Comparison of ENCODE assay signal across 10 cellular contexts in genomic region chr16:55655709-55656694, GRCh38. TPM values are rescaled to one million over a fixed set of nuclear protein-coding genes. Genes with fewer than 3 reads are reported as not detected.
DNase-seq lines count a peak whose midpoint lies in the region; ATAC-seq, FAIRE-seq and TF ChIP-seq lines count a peak whose summit lies in the region.
"Had no signal": no experiment of that assay in that cellular context is flagged by ENCODE, and none has a peak within 500 bp of the region (broad histone marks: within the 10 kb centered on the region; RNA-seq: fewer than 3 reads in every experiment).

SLC6A2 (plus strand) TSS chr16:55655988; CDS start chr16:55656695, 707 bp downstream.

- DNase-seq in GM12891 (ENCODE audit: insufficient read length, low spot score) (peak; percentile 30), ascending aorta (ENCODE audit: low spot score in 2 of 2) (peak in 1 of 2 donors; percentile 55), left ventricle myocardium superior (peak; percentile 61), trophoblast cell (peak; percentile 58 to 75), aorta (no peak)
- no peak for DNase-seq in CD4-positive, alpha-beta T cell

- H3K4me1 Mint-ChIP-seq in CD4-positive, alpha-beta T cell (ENCODE audit: low read depth) = no peaks in the 10 kb centered on the region
- H3K4me1 Mint-ChIP-seq: memory B cell had no signal

- H3K27me3 ChIP-seq in ascending aorta (no peaks in the 10 kb centered on the region), trophoblast cell (ENCODE audit: insufficient read depth, low read length) (peaks cover 38% of the 10 kb centered on the region), aorta (ENCODE audit: control insufficient read depth in 1 of 2, insufficient read depth in 2 of 2, low read length in 1 of 2) (peaks cover 0 to 2% of the 10 kb centered on the region in 2 donors)
- peaks cover 22% of the 10 kb centered on the region for H3K27me3 ChIP-seq in CD4-positive, alpha-beta T cell (ENCODE audit: control insufficient read depth, insufficient read depth, low read length)

- H2AFZ ChIP-seq in trophoblast cell (ENCODE audit: insufficient read depth, low read length, poor library complexity) = no peak within 1 kb of the TSS

- H3K9me3 ChIP-seq in ascending aorta = no peaks in the 10 kb centered on the region
- peaks cover 6% of the 10 kb centered on the region for H3K9me3 ChIP-seq in trophoblast cell (ENCODE audit: insufficient read depth, low read depth, low read length)
- no peaks in the 10 kb centered on the region for H3K9me3 ChIP-seq in CD4-positive, alpha-beta T cell (ENCODE audit: control insufficient read depth, low read length)
- H3K9me3 ChIP-seq in aorta (ENCODE audit: control insufficient read depth, low read length) = no peaks in the 10 kb centered on the region
- H3K9me3 ChIP-seq: thyroid gland had no signal

- no peak within 1 kb of the TSS for H2BK5ac ChIP-seq in trophoblast cell (ENCODE audit: low read depth, low read length, poor library complexity)

- CTCF ChIA-PET in CD4-positive, alpha-beta T cell (lab: Charles Lee) = no interaction called here

- no peak within 1 kb of the TSS for H4K8ac ChIP-seq in trophoblast cell (ENCODE audit: low read depth, low read length)

- no peak within 1 kb of the TSS for H3K9ac ChIP-seq in trophoblast cell (ENCODE audit: low read length)

- POLR2A ChIA-PET in CD4-positive, alpha-beta T cell (lab: Charles Lee) = no interaction called here

- H2BK12ac ChIP-seq in trophoblast cell (ENCODE audit: low read length) = no peak within 1 kb of the TSS

- H3K36me3 ChIP-seq in ascending aorta (no peaks in the 10 kb centered on the region), trophoblast cell (ENCODE audit: control insufficient read depth in 1 of 2, insufficient read depth in 2 of 2, low read length in 2 of 2) (no peaks in the 10 kb centered on the region), aorta (ENCODE audit: control insufficient read depth in 1 of 2, insufficient read depth in 2 of 2, low read length in 1 of 2) (no peaks in the 10 kb centered on the region)
- H3K36me3 ChIP-seq: thyroid gland had no signal

- no peak within 1 kb of the TSS for H2AK5ac ChIP-seq in trophoblast cell (ENCODE audit: low read length)

- no peak within 1 kb of the TSS for H4K12ac ChIP-seq in trophoblast cell (ENCODE audit: low read depth, low read length)

- H3K27ac Mint-ChIP-seq in CD4-positive, alpha-beta T cell = no peak within 1 kb of the TSS
- H3K27ac Mint-ChIP-seq: memory B cell had no signal

- no peak for FAIRE-seq in GM12891 (lab: Jason Lieb, UNC)

- H3K79me2 ChIP-seq in trophoblast cell (ENCODE audit: control insufficient read depth, insufficient read depth, low read length, poor library complexity) = no peaks in the 10 kb centered on the region

- no peak within 1 kb of the TSS for H3K23ac ChIP-seq in trophoblast cell (ENCODE audit: low read length)

- ATAC-seq in left ventricle myocardium superior = peak; percentile 77
- no peak for ATAC-seq in HG03108 (IDR thresholded peaks at IDR 0.05; ENCODE audit: unreplicated experiment)
- ATAC-seq in GM21529 (IDR thresholded peaks at IDR 0.05; ENCODE audit: unreplicated experiment) = no peak
- ATAC-seq in CD4-positive, alpha-beta T cell (ENCODE audit: poor library complexity) = no peak
- ATAC-seq in aorta (ENCODE audit: low FRiP score) = no peak

- H3K27ac ChIP-seq in ascending aorta (no peak within 1 kb of the TSS), trophoblast cell (ENCODE audit: low read depth, low read length) (no peak within 1 kb of the TSS), aorta (ENCODE audit: low read depth in 1 of 2, low read length in 2 of 2) (no peak within 1 kb of the TSS)
- H3K27ac ChIP-seq in CD4-positive, alpha-beta T cell (ENCODE audit: low read depth, low read length) = no peak within 1 kb of the TSS
- H3K27ac ChIP-seq: thyroid gland had no signal

- H3K4me3 ChIP-seq in ascending aorta (peak within 1 kb of the TSS; percentile 36 to 39), trophoblast cell (ENCODE audit: low read depth, low read length) (peak within 1 kb of the TSS; percentile 46), aorta (ENCODE audit: low read length in 2 of 2) (no peak within 1 kb of the TSS)
- H3K4me3 ChIP-seq: thyroid gland had no signal

- no peak within 1 kb of the TSS for H4K91ac ChIP-seq in trophoblast cell (ENCODE audit: low read depth, low read length)

- TF ChIP-seq CTCF in ascending aorta (IDR thresholded peaks at IDR 0.05) = no peak
- TF ChIP-seq CTCF in CD4-positive, alpha-beta T cell (IDR thresholded peaks at IDR 0.05) = no peak

- peak within 1 kb of the TSS; percentile 82 for H3K4me2 ChIP-seq in trophoblast cell (ENCODE audit: low read length)

- H3K79me1 ChIP-seq in trophoblast cell (ENCODE audit: low read length) = peaks cover 2% of the 10 kb centered on the region

- no peaks in the 10 kb centered on the region for H3K36me3 Mint-ChIP-seq in CD4-positive, alpha-beta T cell (ENCODE audit: low read depth)
- H3K36me3 Mint-ChIP-seq: memory B cell had no signal

- H3K14ac ChIP-seq in trophoblast cell (ENCODE audit: low read length) = no peak within 1 kb of the TSS

- intact Hi-C loops in ascending aorta (cut with DNase I) = no loop called here
- intact Hi-C loops in left ventricle myocardium superior (cut with micrococcal nuclease) = no loop called here
- intact Hi-C loops in CD4-positive, alpha-beta T cell (cut with DNase I, micrococcal nuclease) = no loop called here
- intact Hi-C loops in aorta (cut with DNase I) = no loop called here

- H3K4me1 ChIP-seq in ascending aorta = no peaks in the 10 kb centered on the region
- peaks cover 14 to 17% of the 10 kb centered on the region in 2 experiments for H3K4me1 ChIP-seq in trophoblast cell (ENCODE audit: control insufficient read depth in 1 of 2, insufficient read depth in 2 of 2, low read length in 2 of 2)
- no peaks in the 10 kb centered on the region for H3K4me1 ChIP-seq in aorta (ENCODE audit: control insufficient read depth in 1 of 2, insufficient read depth in 2 of 2, low read length in 2 of 2)

- H3K18ac ChIP-seq in trophoblast cell (ENCODE audit: low read length) = peak within 1 kb of the TSS; percentile 14

- H3K4ac ChIP-seq in trophoblast cell (ENCODE audit: low read depth, low read length) = no peak within 1 kb of the TSS

- no peak within 1 kb of the TSS for H2BK120ac ChIP-seq in trophoblast cell (ENCODE audit: insufficient read depth, low read length, poor library complexity)

- no peak within 1 kb of the TSS for H3K4me3 Mint-ChIP-seq in CD4-positive, alpha-beta T cell
- H3K4me3 Mint-ChIP-seq: memory B cell had no signal

- no CpG with 5 or more reads among the region's 90 CpGs for WGBS in trophoblast cell (ENCODE audit: extremely low coverage, insufficient coverage, insufficient read length)
- WGBS in aorta, 2 donors = 1% methylated on average over 83 to 90 of the region's 90 CpGs

- TF ChIP-seq POLR2A in GM12891 (IDR thresholded peaks at IDR 0.05; ENCODE audit: low read depth, low read length) = no peak

- H3K9me3 Mint-ChIP-seq in CD4-positive, alpha-beta T cell = no peaks in the 10 kb centered on the region

- peaks cover 36% of the 10 kb centered on the region for H3K27me3 Mint-ChIP-seq in CD4-positive, alpha-beta T cell

TF ChIP-seq in GM12891, 5 proteins besides CTCF, POLR2A, EP300 and RAD21:
- TF ChIP-seq TAF1 (IDR thresholded peaks at IDR 0.05; ENCODE audit: low read depth, low read length) (no peak), SPI1 (IDR thresholded peaks at IDR 0.05; ENCODE audit: low read depth, low read length) (no peak), POU2F2 (IDR thresholded peaks at IDR 0.05; ENCODE audit: low read depth, low read length) (no peak), POLR2AphosphoS5 (IDR thresholded peaks at IDR 0.05; ENCODE audit: low read depth, low read length) (no peak), PAX5 (IDR thresholded peaks at IDR 0.05; ENCODE audit: insufficient read depth, low read length, severe bottlenecking) (no peak)

RNA-seq across cellular contexts. Expression of gene SLC6A2, which starts in this region (rescaled TPM):
- not detected for polyA plus RNA-seq in GM12891 (2012; ENCODE audit: low read depth, missing spikeins)
- total RNA-seq in ascending aorta (not detected), left ventricle myocardium superior (not detected), aorta (under 1 TPM in 1 of 2 donors, not detected in 1; 0.45 TPM)
- polyA plus RNA-seq in trophoblast cell (2013) = 0.72 and 0.88 TPM in 2 replicates
- not detected for total RNA-seq in CD4-positive, alpha-beta T cell
- under 1 TPM in 1 of 2 donors, not detected in 1; 0.13 TPM for polyA plus RNA-seq in aorta
- total RNA-seq: thyroid gland had no signal

Comparison
In these comparisons a context has a peak if more than half of its experiments do, and no peak if none do; other contexts are left out.
1. Peak in DNase-seq and ATAC-seq in left ventricle myocardium superior; RNA of the gene not detected or under 1 TPM.
2. DNase-seq: peak in GM12891 (single experiment) and trophoblast cell (2 of 2); none in CD4-positive, alpha-beta T cell (0 of 10) and aorta (0 of 2).
3. H3K4me3 ChIP-seq: peak in ascending aorta (2 of 2) and trophoblast cell (single experiment); none in aorta (0 of 2).